ENCODE assay signal across 8 cellular contexts in the genomic region with DNA sequence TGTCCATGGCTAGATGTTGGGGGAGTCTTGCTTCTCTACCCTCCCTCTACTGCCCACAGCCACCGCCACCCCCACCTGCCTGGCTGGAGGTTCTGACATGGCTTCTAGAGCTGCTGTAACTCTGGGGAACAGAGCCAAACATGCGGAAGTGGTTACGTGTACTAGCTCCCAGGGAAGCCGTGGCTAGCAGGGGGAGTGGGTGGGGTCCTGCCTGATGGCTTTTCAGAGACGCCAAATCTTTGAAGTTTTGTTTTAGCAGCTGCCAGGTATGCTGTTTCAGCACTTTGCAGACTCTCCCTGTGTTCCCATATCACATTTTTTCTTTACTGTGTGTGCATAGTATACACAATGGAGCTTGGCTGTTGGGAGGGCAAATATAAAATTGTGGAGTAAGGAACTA.
A peak's percentile ranks its signal among the peaks of the same experiment; 100 is the strongest.
DNase-seq lines count a peak whose midpoint lies in the region; ATAC-seq and TF ChIP-seq lines count a peak whose summit lies in the region.

No MANE protein-coding gene starts in this region.

- POLR2A ChIA-PET in A673 (lab: Charles Lee; ENCODE audit: low non-redundant PET): no interaction called here

- no peak for TF ChIP-seq CTCF in A673 (conservative IDR thresholded peaks at IDR 0.05; ENCODE audit: low read depth, low read length)

- H3K4me1 Mint-ChIP-seq in activated T-helper 1 cell treated with anti-CD3 and anti-CD28 coated beads, Interleukin-12 subunit alpha, Interleukin-12 subunit beta, Interleukin-2, Interleukin-4 antibody, amounts not matched to agents 30 ng/mL and 10 ng/mL and 1 ng/mL, durations not matched to agents 14 hours and 24 hours and 36 hours (ENCODE audit: low read depth): peaks cover 17% of the 10 kb centered on the region

- peaks cover 14% of the 10 kb centered on the region for H3K36me3 Mint-ChIP-seq in activated T-helper 1 cell treated with anti-CD3 and anti-CD28 coated beads, Interleukin-12 subunit alpha, Interleukin-12 subunit beta, Interleukin-2, Interleukin-4 antibody, amounts not matched to agents 30 ng/mL and 10 ng/mL and 1 ng/mL, durations not matched to agents 14 hours and 24 hours and 36 hours (ENCODE audit: low read depth)

- no peak overlapping the region for H3K27ac ChIP-seq in right cardiac atrium (ENCODE audit: low read length)
- no peak overlapping the region for H3K27ac ChIP-seq in A673 (ENCODE audit: low read depth, low read length, poor library complexity, severe bottlenecking)

- H3K9me3 ChIP-seq in right cardiac atrium (ENCODE audit: control insufficient read depth, low read length) (no peaks in the 10 kb centered on the region), A673 (ENCODE audit: low read depth, low read length, poor library complexity, severe bottlenecking) (no peaks in the 10 kb centered on the region)

- H3K36me3 ChIP-seq in A673 (ENCODE audit: insufficient read depth, low read length, poor library complexity, severe bottlenecking): no peaks in the 10 kb centered on the region

- H3K4me3 Mint-ChIP-seq in activated T-helper 1 cell treated with anti-CD3 and anti-CD28 coated beads, Interleukin-12 subunit alpha, Interleukin-12 subunit beta, Interleukin-2, Interleukin-4 antibody, amounts not matched to agents 30 ng/mL and 10 ng/mL and 1 ng/mL, durations not matched to agents 14 hours and 24 hours and 36 hours: no peak overlapping the region

- H3K4me3 ChIP-seq in right cardiac atrium (ENCODE audit: low read length): no peak overlapping the region
- H3K4me3 ChIP-seq in A673 (ENCODE audit: low read depth, low read length, poor library complexity, severe bottlenecking): no peak overlapping the region

- ATAC-seq in right cardiac atrium (peak; percentile 77 to 85), GM21723 (IDR thresholded peaks at IDR 0.05; ENCODE audit: unreplicated experiment) (no peak)
- ATAC-seq in stimulated activated naive CD8-positive, alpha-beta T cell treated with anti-CD3 and anti-CD28 coated beads, Interleukin-15, Interleukin-2, amounts not matched to agents 100 U/mL and 50 U/mL, for 24 hours: peak; percentile 52

- DNase-seq in COR-L47 (lab: John Stamatoyannopoulos, UW) (peak; percentile 84), NCI-H2196 treated with DMSO at 0.1 percent for 48 hours (lab: John Stamatoyannopoulos, UW; ENCODE audit: unreplicated experiment) (peak; percentile 70), right cardiac atrium (peak; percentile 51 to 66 (median 62)), amygdala (lab: John Stamatoyannopoulos, UW) (no peak), A673 (ENCODE audit: low spot score) (no peak)
- DNase-seq in activated T-helper 1 cell treated with anti-CD3 and anti-CD28 coated beads, Interleukin-12 subunit alpha, Interleukin-12 subunit beta, Interleukin-2, Interleukin-4 antibody, amounts not matched to agents 30 ng/mL and 10 ng/mL and 1 ng/mL, durations not matched to agents 14 hours and 24 hours and 36 hours (ENCODE audit: low spot score): peak; percentile 44
- DNase-seq in stimulated activated naive CD8-positive, alpha-beta T cell treated with anti-CD3 and anti-CD28 coated beads, Interleukin-15, Interleukin-2, amounts not matched to agents 100 U/mL and 50 U/mL, for 24 hours: peak; percentile 22

- H3K27me3 Mint-ChIP-seq in activated T-helper 1 cell treated with anti-CD3 and anti-CD28 coated beads, Interleukin-12 subunit alpha, Interleukin-12 subunit beta, Interleukin-2, Interleukin-4 antibody, amounts not matched to agents 30 ng/mL and 10 ng/mL and 1 ng/mL, durations not matched to agents 14 hours and 24 hours and 36 hours (ENCODE audit: insufficient read depth): no peaks in the 10 kb centered on the region

- 42% methylated on average over 5 of the region's 5 CpGs for WGBS in right cardiac atrium

- intact Hi-C loops in activated T-helper 1 cell treated with anti-CD3 and anti-CD28 coated beads, Interleukin-12 subunit alpha, Interleukin-12 subunit beta, Interleukin-2, Interleukin-4 antibody, amounts not matched to agents 30 ng/mL and 10 ng/mL and 1 ng/mL, durations not matched to agents 14 hours and 24 hours and 36 hours (cut with micrococcal nuclease): no loop called here
- intact Hi-C loops in right cardiac atrium (cut with DNase I): no loop called here
- intact Hi-C loops in A673 (cut with micrococcal nuclease; ENCODE audit: unreplicated experiment): no loop called here

- CTCF ChIA-PET in A673 (lab: Charles Lee): interaction anchor here (0.5 kb wide), 1 partner anchor 108 kb away, joined by 3 read pairs; no protein-coding TSS in a partner anchor

- no peaks in the 10 kb centered on the region for H3K9me3 Mint-ChIP-seq in activated T-helper 1 cell treated with anti-CD3 and anti-CD28 coated beads, Interleukin-12 subunit alpha, Interleukin-12 subunit beta, Interleukin-2, Interleukin-4 antibody, amounts not matched to agents 30 ng/mL and 10 ng/mL and 1 ng/mL, durations not matched to agents 14 hours and 24 hours and 36 hours

- H3K4me1 ChIP-seq in right cardiac atrium (ENCODE audit: control insufficient read depth, insufficient read depth, low read length) (peaks cover 4% of the 10 kb centered on the region), A673 (ENCODE audit: insufficient read depth, low read length, poor library complexity, severe bottlenecking) (no peaks in the 10 kb centered on the region)

- H3K27me3 ChIP-seq in right cardiac atrium (ENCODE audit: control insufficient read depth, insufficient read depth): no peaks in the 10 kb centered on the region
- H3K27me3 ChIP-seq in A673 (replicated peaks; ENCODE audit: insufficient read depth, low read depth, low read length, poor library complexity): no peaks in the 10 kb centered on the region

- no TSS peak for BruUV-seq in A673 (replicated peaks; lab: Mats Ljungman, UMichigan)

- peak overlapping the region; percentile 75 for H3K27ac Mint-ChIP-seq in activated T-helper 1 cell treated with anti-CD3 and anti-CD28 coated beads, Interleukin-12 subunit alpha, Interleukin-12 subunit beta, Interleukin-2, Interleukin-4 antibody, amounts not matched to agents 30 ng/mL and 10 ng/mL and 1 ng/mL, durations not matched to agents 14 hours and 24 hours and 36 hours

Comparison
In these comparisons a context has a peak if more than half of its experiments do, and no peak if none do; other contexts are left out.
1. DNase-seq: peak in COR-L47 (single experiment), NCI-H2196 treated with DMSO at 0.1 percent for 48 hours (single experiment), activated T-helper 1 cell treated with anti-CD3 and anti-CD28 coated beads, Interleukin-12 subunit alpha, Interleukin-12 subunit beta, Interleukin-2, Interleukin-4 antibody, amounts not matched to agents 30 ng/mL and 10 ng/mL and 1 ng/mL, durations not matched to agents 14 hours and 24 hours and 36 hours (single experiment), right cardiac atrium (3 of 3) and stimulated activated naive CD8-positive, alpha-beta T cell treated with anti-CD3 and anti-CD28 coated beads, Interleukin-15, Interleukin-2, amounts not matched to agents 100 U/mL and 50 U/mL, for 24 hours (single experiment); none in amygdala (0 of 56) and A673 (single experiment).